Comparison of ENCODE assay signal across 17 cellular contexts in the genomic region with DNA sequence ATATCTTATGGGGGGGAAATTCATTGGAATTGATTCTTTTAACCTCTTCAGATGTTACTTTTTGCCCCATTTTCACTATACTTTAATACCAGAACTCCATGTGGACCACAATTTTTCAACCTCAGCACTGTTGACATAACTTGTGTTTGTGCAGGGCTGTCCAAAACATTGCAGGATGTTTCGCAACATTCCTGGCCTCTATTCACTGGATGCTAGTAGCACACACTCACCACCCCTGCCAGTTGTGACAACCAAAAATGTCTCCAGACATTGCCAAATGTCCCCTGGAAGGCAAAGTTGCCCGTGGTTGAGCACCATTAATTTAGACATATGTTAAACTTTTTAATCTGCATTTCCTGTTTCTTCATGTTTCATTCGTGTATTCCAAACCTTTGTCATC.
A peak's percentile ranks its signal among the peaks of the same experiment; 100 is the strongest.
DNase-seq lines count a peak whose midpoint lies in the region; ATAC-seq and TF ChIP-seq lines count a peak whose summit lies in the region.
"Had no signal": no experiment of that assay in that cellular context is flagged by ENCODE, and none has a peak within 500 bp of the region (broad histone marks: within the 10 kb centered on the region; RNA-seq: fewer than 3 reads in every experiment).

No MANE protein-coding gene starts in this region.

- no peak for TF ChIP-seq CTCF in adrenal gland (IDR thresholded peaks at IDR 0.05)
- TF ChIP-seq CTCF in foreskin fibroblast (IDR thresholded peaks at IDR 0.05; ENCODE audit: low read depth, low read length) = no peak
- TF ChIP-seq CTCF in type B pancreatic cell (conservative IDR thresholded peaks at IDR 0.05) = no peak

- peaks cover 6% of the 10 kb centered on the region for H3K9me3 Mint-ChIP-seq in type B pancreatic cell

- no peaks in the 10 kb centered on the region for H3K27me3 Mint-ChIP-seq in type B pancreatic cell

- DNase-seq in AG20443 (ENCODE audit: low spot score) (peak; percentile 79), adrenal gland (peak in 6 of 7 donors; percentile 40 to 75 (median 54)), foreskin fibroblast (peak; percentile 18 to 53), sciatic nerve (ENCODE audit: low spot score) (peak; percentile 68), DMS 273 treated with DMSO at 0.1 percent for 48 hours (lab: John Stamatoyannopoulos, UW) (no peak), type B pancreatic cell (ENCODE audit: extremely low spot score, unreplicated experiment) (no peak)
- DNase-seq: activated CD4-positive, alpha-beta T cell treated with anti-CD3 and anti-CD28 coated beads for 4 hours; NCI-H1417 treated with DMSO at 0.1 percent for 48 hours; NCI-H510A treated with DMSO at 0.1 percent for 48 hours; stimulated activated CD4-positive, alpha-beta T cell treated with anti-CD3 and anti-CD28 coated beads, Interleukin-1b, Interleukin-23, amount 100 ng/mL, for 48 hours had no signal

- H3K4me1 Mint-ChIP-seq in type B pancreatic cell (ENCODE audit: unreplicated experiment) = peaks cover 14% of the 10 kb centered on the region
- H3K4me1 Mint-ChIP-seq: mesothelial cell of epicardium had no signal

- TF ChIP-seq POLR2A in adrenal gland (IDR thresholded peaks at IDR 0.05) = no peak

- H3K4me3 Mint-ChIP-seq in type B pancreatic cell = no peak overlapping the region
- H3K4me3 Mint-ChIP-seq: mesothelial cell of epicardium; T-helper 1 cell treated with Interleukin-12 subunit alpha and Interleukin-12 subunit beta and Interleukin-4 antibody, amounts not matched to agents 30 μg/mL and 1 μg/mL, for 36 hours had no signal

- 56 to 60% (median 57%) methylated on average over 3 of the region's 3 CpGs for WGBS in adrenal gland, 4 donors

- H3K9me3 ChIP-seq in adrenal gland (replicated peaks in 1 of 3) = no peaks in the 10 kb centered on the region
- H3K9me3 ChIP-seq: ovary had no signal

- H3K27ac Mint-ChIP-seq in type B pancreatic cell = no peak overlapping the region
- H3K27ac Mint-ChIP-seq: mesothelial cell of epicardium; T-helper 1 cell treated with Interleukin-12 subunit alpha and Interleukin-12 subunit beta and Interleukin-4 antibody, amounts not matched to agents 30 μg/mL and 1 μg/mL, for 36 hours had no signal

- H3K4me1 ChIP-seq in adrenal gland (replicated peaks in 1 of 2) = no peaks in the 10 kb centered on the region

- no peaks in the 10 kb centered on the region for H3K27me3 ChIP-seq in adrenal gland
- H3K27me3 ChIP-seq: ovary had no signal

- H3K4me3 ChIP-seq in adrenal gland (no peak overlapping the region), foreskin fibroblast (ENCODE audit: low read depth in 1 of 2, low read length in 2 of 2) (no peak overlapping the region)
- H3K4me3 ChIP-seq: ovary had no signal

- no peak overlapping the region for H3K27ac ChIP-seq in adrenal gland
- H3K27ac ChIP-seq: C4-2B, ovary had no signal

- intact Hi-C loops in adrenal gland (cut with DNase I) = no loop called here
- intact Hi-C loops in sciatic nerve (cut with DNase I) = no loop called here

- no peaks in the 10 kb centered on the region for H3K36me3 ChIP-seq in adrenal gland (replicated peaks in 1 of 2)
- H3K36me3 ChIP-seq: ovary had no signal

- peak; percentile 98 for ATAC-seq in sciatic nerve
- ATAC-seq in GM21619 (IDR thresholded peaks at IDR 0.05; ENCODE audit: unreplicated experiment) = no peak
- ATAC-seq in HG03342 (IDR thresholded peaks at IDR 0.05; ENCODE audit: unreplicated experiment) = no peak
- ATAC-seq: HCT116 had no signal

- no peaks in the 10 kb centered on the region for H3K36me3 Mint-ChIP-seq in type B pancreatic cell

Comparison
In these comparisons a context has a peak if more than half of its experiments do, and no peak if none do; other contexts are left out.
1. DNase-seq: peak in AG20443 (single experiment), adrenal gland (6 of 7), foreskin fibroblast (2 of 2) and sciatic nerve (single experiment); none in DMS 273 treated with DMSO at 0.1 percent for 48 hours (single experiment) and type B pancreatic cell (single experiment).